8 cellular contexts compared by ENCODE assay signal in the genomic region with DNA sequence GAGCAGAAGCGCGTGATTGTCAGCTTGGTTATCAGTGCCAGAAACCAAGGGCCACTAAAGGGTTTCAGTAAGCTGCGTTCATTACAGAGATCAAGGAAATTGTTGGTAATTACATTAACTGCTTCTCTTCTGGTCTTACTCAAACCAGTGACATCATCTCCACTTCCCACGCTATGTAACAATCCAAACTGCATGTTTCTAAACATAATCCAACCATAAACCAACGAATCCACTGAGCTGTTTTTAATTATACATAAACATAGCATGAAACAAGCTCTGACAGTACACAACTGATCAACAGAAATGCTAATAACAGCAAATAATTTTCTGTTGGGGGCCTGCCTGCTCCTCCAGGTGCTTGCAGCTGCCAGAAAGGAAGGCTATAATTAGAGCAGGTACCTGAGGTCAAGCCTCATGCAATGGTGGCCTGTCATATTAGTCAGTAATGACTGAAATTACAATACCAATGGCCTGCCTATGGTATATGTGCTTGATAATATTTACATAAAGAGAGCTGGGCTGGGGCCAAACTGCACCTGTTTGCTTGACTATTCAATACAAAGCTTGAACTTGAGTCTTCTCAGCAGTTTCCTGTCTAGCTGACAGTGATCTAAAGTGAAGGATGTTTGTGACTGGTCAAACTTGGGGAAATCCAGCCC. TPM values are rescaled to one million over a fixed set of nuclear protein-coding genes. Genes with fewer than 3 reads are reported as not detected.
DNase-seq lines count a peak whose midpoint lies in the region; ATAC-seq, FAIRE-seq and TF ChIP-seq lines count a peak whose summit lies in the region.

No MANE protein-coding gene starts in this region.

- no peaks in the 10 kb centered on the region for H3K9me3 Mint-ChIP-seq in activated naive CD8-positive, alpha-beta T cell treated with anti-CD3 and anti-CD28 coated beads for 36 hours

- no peaks in the 10 kb centered on the region for H3K9me3 ChIP-seq in left ventricle myocardium inferior (replicated peaks)
- H3K9me3 ChIP-seq in spleen, result no peaks in the 10 kb centered on the region

- ATAC-seq in HG03175 (IDR thresholded peaks at IDR 0.05; ENCODE audit: unreplicated experiment), result peak; percentile 91

- H3K4me3 ChIP-seq in left ventricle myocardium inferior, result peak overlapping the region; percentile 59
- H3K4me3 ChIP-seq in spleen, result peak overlapping the region in 6 of 8 donors; percentile 11 to 62 (median 28)

- intact Hi-C loops in left ventricle myocardium inferior (cut with micrococcal nuclease), result no loop called here
- intact Hi-C loops in spleen (cut with DNase I; ENCODE audit: low total_unique reads), result no loop called here

- H3K4me1 ChIP-seq in left ventricle myocardium inferior (peaks cover 74% of the 10 kb centered on the region), spleen (peaks cover 29 to 76% (median 45%) of the 10 kb centered on the region in 6 donors)

- H3K36me3 ChIP-seq in left ventricle myocardium inferior (peaks cover 23% of the 10 kb centered on the region), spleen (peaks cover 0 to 29% (median 8%) of the 10 kb centered on the region in 6 donors)

- H3K27ac Mint-ChIP-seq in activated naive CD8-positive, alpha-beta T cell treated with anti-CD3 and anti-CD28 coated beads for 36 hours, result peak overlapping the region; percentile 79

- peak overlapping the region; percentile 66 for H3K4me3 Mint-ChIP-seq in activated naive CD8-positive, alpha-beta T cell treated with anti-CD3 and anti-CD28 coated beads for 36 hours

- no peak for TF ChIP-seq CTCF in left ventricle myocardium inferior (IDR thresholded peaks at IDR 0.05; ENCODE audit: borderline replicate concordance)
- TF ChIP-seq CTCF in spleen (IDR thresholded peaks at IDR 0.05 in 8 of 11, conservative IDR thresholded peaks at IDR 0.05 in 3 of 11), result no peak

- no peak for FAIRE-seq in HTR-8/SVneo (lab: Jason Lieb, UNC)

- H3K27ac ChIP-seq in left ventricle myocardium inferior (replicated peaks) (peak overlapping the region; percentile 92), spleen (peak overlapping the region; percentile 83 to 92 (median 86))

- 16 to 45% (median 29%) methylated on average over 5 of the region's 5 CpGs for WGBS in spleen, 5 donors

- peaks cover 12% of the 10 kb centered on the region for H3K36me3 Mint-ChIP-seq in activated naive CD8-positive, alpha-beta T cell treated with anti-CD3 and anti-CD28 coated beads for 36 hours

- H3K4me1 Mint-ChIP-seq in activated naive CD8-positive, alpha-beta T cell treated with anti-CD3 and anti-CD28 coated beads for 36 hours, result peaks cover 44% of the 10 kb centered on the region

- DNase-seq in D341Med (ENCODE audit: low spot score), result peak; percentile 48
- peak; percentile 34 for DNase-seq in GM19240 (ENCODE audit: insufficient read length, low spot score)
- DNase-seq in NCI-H748 (lab: John Stamatoyannopoulos, UW; ENCODE audit: unreplicated experiment), result peak; percentile 100
- no peak for DNase-seq in activated naive CD8-positive, alpha-beta T cell treated with anti-CD3 and anti-CD28 coated beads for 36 hours
- DNase-seq in left ventricle myocardium inferior, result no peak
- DNase-seq in spleen, result no peak
- no peak for DNase-seq in HTR-8/SVneo (ENCODE audit: insufficient read length, low spot score)

- H3K27me3 ChIP-seq in left ventricle myocardium inferior (ENCODE audit: low read depth), result no peaks in the 10 kb centered on the region
- H3K27me3 ChIP-seq in spleen (replicated peaks in 1 of 7), result no peaks in the 10 kb centered on the region

- no peak for TF ChIP-seq POLR2A in spleen (IDR thresholded peaks at IDR 0.05)

- no peaks in the 10 kb centered on the region for H3K27me3 Mint-ChIP-seq in activated naive CD8-positive, alpha-beta T cell treated with anti-CD3 and anti-CD28 coated beads for 36 hours

RNA-seq across cellular contexts. Expression of gene ILRUN, which starts 40.1 kb away (rescaled TPM):
- 10 to 100 TPM; 45.7 to 46.1 TPM for total RNA-seq in activated naive CD8-positive, alpha-beta T cell treated with anti-CD3 and anti-CD28 coated beads for 36 hours
- 132 TPM for total RNA-seq in left ventricle myocardium inferior
- total RNA-seq in spleen, result 10 to 100 TPM; 49.4 to 75.5 (median 64.2) TPM
- polyA plus RNA-seq in spleen, result 10 to 100 TPM; 14.6 to 44.3 (median 19.2) TPM

Comparison
In these comparisons a context has a peak if more than half of its experiments do, and no peak if none do; other contexts are left out.
1. DNase-seq: peak in D341Med (single experiment), GM19240 (single experiment) and NCI-H748 (single experiment); none in activated naive CD8-positive, alpha-beta T cell treated with anti-CD3 and anti-CD28 coated beads for 36 hours (single experiment), left ventricle myocardium inferior (single experiment), spleen (single experiment) and HTR-8/SVneo (single experiment).